Comparison of ENCODE assay signal across 9 cellular contexts in the genomic region with DNA sequence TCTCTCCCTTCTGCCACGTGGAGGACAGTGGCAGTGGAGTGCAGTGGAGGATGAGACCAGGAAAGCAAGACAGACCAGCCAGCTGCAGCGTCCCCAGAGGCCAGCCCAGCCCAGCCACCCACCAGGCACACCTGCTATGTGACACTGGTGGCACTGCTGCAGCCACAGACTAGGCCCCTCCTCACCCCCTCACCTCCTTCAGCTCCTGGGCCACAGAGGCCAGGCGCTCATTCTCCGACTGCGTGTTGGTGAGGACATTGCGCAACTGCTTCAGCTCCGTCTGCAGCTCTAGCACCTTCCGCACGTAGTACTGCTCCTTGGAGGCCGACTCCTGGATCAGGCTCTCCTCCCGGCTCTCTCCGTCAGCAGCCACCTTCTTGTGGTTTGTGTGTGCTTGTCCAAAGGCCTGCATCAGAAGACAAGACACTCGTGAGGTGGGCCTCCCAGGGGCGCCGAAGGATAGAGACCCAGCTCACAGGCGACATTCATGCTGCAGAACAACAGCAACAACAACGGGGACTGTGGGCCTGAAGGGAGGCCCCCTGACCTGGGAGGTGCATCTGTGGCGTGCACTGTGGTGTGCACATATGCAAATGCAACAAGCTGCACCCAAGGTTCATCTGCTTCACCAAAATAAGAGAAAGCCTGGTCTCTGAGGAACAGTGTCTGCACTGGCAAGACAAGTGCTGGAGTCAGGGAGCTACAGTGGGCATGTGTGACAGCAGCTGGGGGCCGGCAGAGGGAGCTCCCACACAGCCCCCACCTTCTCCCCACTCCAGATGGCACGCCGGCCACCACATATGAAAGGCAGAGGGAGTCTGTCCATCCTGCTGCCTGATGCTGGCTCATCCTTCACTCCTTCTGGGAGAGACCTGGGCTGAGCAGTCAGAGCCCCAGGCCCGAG. TPM values are rescaled to one million over a fixed set of nuclear protein-coding genes. Genes with fewer than 3 reads are reported as not detected.
A peak's percentile ranks its signal among the peaks of the same experiment; 100 is the strongest.
DNase-seq lines count a peak whose midpoint lies in the region; ATAC-seq and TF ChIP-seq lines count a peak whose summit lies in the region.
"Had no signal": no experiment of that assay in that cellular context is flagged by ENCODE, and none has a peak within 500 bp of the region (broad histone marks: within the 10 kb centered on the region; RNA-seq: fewer than 3 reads in every experiment).

No MANE protein-coding gene starts in this region.

- peaks cover 0 to 44% of the 10 kb centered on the region in 2 donors for H3K4me1 ChIP-seq in right atrium auricular region
- peaks cover 0 to 4% (median 0%) of the 10 kb centered on the region in 4 donors for H3K4me1 ChIP-seq in transverse colon

- peaks cover 3% of the 10 kb centered on the region for H3K36me3 Mint-ChIP-seq in T-helper 2 cell treated with Interferon-gamma antibody and Interleukin-4, amounts not matched to agents 5 μg/mL and 100 μg/mL, for 36 hours (ENCODE audit: low read depth)

- in situ Hi-C loops in transverse colon (cut with MboI; ENCODE audit: low pct_ligation_motif_present in 1 of 4, low pct_unique_long_range_greater_than_20kb in 1 of 4, low sequenced_read_pairs in 3 of 4): no loop called here

- 86% methylated on average over 20 of the region's 22 CpGs; no CpG with 5 or more reads in 1 of the 2 donors for WGBS in transverse colon (ENCODE audit: low coverage in 1 of 2), 2 donors

- H3K9me3 Mint-ChIP-seq in T-helper 2 cell treated with Interferon-gamma antibody and Interleukin-4, amounts not matched to agents 5 μg/mL and 100 μg/mL, for 36 hours: no peaks in the 10 kb centered on the region

- intact Hi-C loops in transverse colon (cut with DNase I; ENCODE audit: low total_unique reads): no loop called here

- TF ChIP-seq POLR2A in Raji (IDR thresholded peaks at IDR 0.05; ENCODE audit: insufficient read depth, low read depth, low read length) (peak; percentile 59; the same call in 1 of the 2 replicates), transverse colon (IDR thresholded peaks at IDR 0.05) (no peak)

- H3K4me3 Mint-ChIP-seq in T-helper 2 cell treated with Interferon-gamma antibody and Interleukin-4, amounts not matched to agents 5 μg/mL and 100 μg/mL, for 36 hours: no peak overlapping the region
- H3K4me3 Mint-ChIP-seq: activated naive CD8-positive, alpha-beta T cell had no signal

- peak; percentile 63 for DNase-seq in AG08396 (ENCODE audit: low spot score)
- DNase-seq in right atrium auricular region (ENCODE audit: low spot score): peak; percentile 32
- DNase-seq in transverse colon: peak; percentile 52
- DNase-seq in GDM1 (lab: John Stamatoyannopoulos, UW): no peak
- DNase-seq in T-helper 2 cell treated with Interferon-gamma antibody and Interleukin-4, amounts not matched to agents 5 μg/mL and 100 μg/mL, for 36 hours (ENCODE audit: low spot score): no peak

- ATAC-seq in GM18868 (IDR thresholded peaks at IDR 0.05; ENCODE audit: unreplicated experiment) (peak; percentile 86), HG03039 (IDR thresholded peaks at IDR 0.05; ENCODE audit: unreplicated experiment) (peak; percentile 85)

- H3K4me1 Mint-ChIP-seq in T-helper 2 cell treated with Interferon-gamma antibody and Interleukin-4, amounts not matched to agents 5 μg/mL and 100 μg/mL, for 36 hours (ENCODE audit: low read depth): peaks cover 6% of the 10 kb centered on the region

- no peak overlapping the region for H3K27ac Mint-ChIP-seq in T-helper 2 cell treated with Interferon-gamma antibody and Interleukin-4, amounts not matched to agents 5 μg/mL and 100 μg/mL, for 36 hours
- H3K27ac Mint-ChIP-seq: activated naive CD8-positive, alpha-beta T cell had no signal

- H3K9me3 ChIP-seq in right atrium auricular region (no peaks in the 10 kb centered on the region), transverse colon (no peaks in the 10 kb centered on the region)

- no peak overlapping the region for H3K4me3 ChIP-seq in right atrium auricular region
- H3K4me3 ChIP-seq in transverse colon: no peak overlapping the region

- TF ChIP-seq CTCF in right atrium auricular region (IDR thresholded peaks at IDR 0.05) (peak in 1 of 2 donors; percentile 61), transverse colon (IDR thresholded peaks at IDR 0.05) (peak in 1 of 5 experiments; percentile 25)

- H3K36me3 ChIP-seq in right atrium auricular region (peaks cover 14% of the 10 kb centered on the region), transverse colon (no peaks in the 10 kb centered on the region)

- H3K27me3 ChIP-seq in right atrium auricular region (no peaks in the 10 kb centered on the region), transverse colon (no peaks in the 10 kb centered on the region)

- H3K27me3 Mint-ChIP-seq in T-helper 2 cell treated with Interferon-gamma antibody and Interleukin-4, amounts not matched to agents 5 μg/mL and 100 μg/mL, for 36 hours (ENCODE audit: low read depth): no peaks in the 10 kb centered on the region
- H3K27me3 Mint-ChIP-seq: activated naive CD8-positive, alpha-beta T cell had no signal

- H3K27ac ChIP-seq in right atrium auricular region (no peak overlapping the region), transverse colon (peak overlapping the region in 1 of 4 donors; percentile 61)

- TF ChIP-seq EP300 in transverse colon (IDR thresholded peaks at IDR 0.05; ENCODE audit: low read depth): no peak

RNA-seq across cellular contexts. Expression of a gene that starts 35.5 kb away (rescaled TPM):
- total RNA-seq in right atrium auricular region: 10 to 100 TPM; 32.2 to 40.4 TPM
- total RNA-seq in transverse colon: 10 to 100 TPM; 15.7 to 29.3 (median 19.7) TPM

RNA-seq across cellular contexts. Expression of a gene that starts 59.2 kb away (rescaled TPM):
- 10 to 100 TPM in 1 of 2 donors, 1 to 10 TPM in 1; 8.9 to 13.1 TPM for total RNA-seq in right atrium auricular region
- total RNA-seq in transverse colon: 10 to 100 TPM in 2 of 4 donors, 1 to 10 TPM in 2; 6.2 to 12.2 (median 10.1) TPM

Comparison
In these comparisons a context has a peak if more than half of its experiments do, and no peak if none do; other contexts are left out.
1. DNase-seq: peak in AG08396 (single experiment), right atrium auricular region (single experiment) and transverse colon (single experiment); none in GDM1 (single experiment) and T-helper 2 cell treated with Interferon-gamma antibody and Interleukin-4, amounts not matched to agents 5 μg/mL and 100 μg/mL, for 36 hours (single experiment).